Comparison of ENCODE assay signal across 11 cellular contexts in the genomic region with DNA sequence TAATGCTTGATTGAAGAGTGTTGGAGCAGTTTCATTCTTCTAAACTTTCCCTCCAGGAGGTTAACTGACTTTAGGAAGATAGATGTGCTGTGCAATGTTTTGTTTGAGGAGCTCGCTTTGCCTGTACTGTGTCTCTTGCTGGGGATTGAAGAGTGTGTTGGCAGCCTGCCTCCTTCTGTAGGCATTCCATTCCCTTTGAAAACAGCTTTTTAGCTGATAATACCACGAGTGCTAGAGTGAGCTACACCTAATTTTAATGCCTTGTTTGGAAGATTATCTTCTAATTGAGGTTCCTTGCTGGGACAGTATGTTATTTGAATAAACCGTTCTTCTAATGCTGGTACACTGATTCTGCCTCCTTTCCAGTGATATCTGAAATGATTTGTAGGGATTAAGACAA. TPM values are rescaled to one million over a fixed set of nuclear protein-coding genes. Genes with fewer than 3 reads are reported as not detected.
DNase-seq lines count a peak whose midpoint lies in the region; ATAC-seq and TF ChIP-seq lines count a peak whose summit lies in the region.
"Had no signal": no experiment of that assay in that cellular context is flagged by ENCODE, and none has a peak within 500 bp of the region (broad histone marks: within the 10 kb centered on the region; RNA-seq: fewer than 3 reads in every experiment).

No MANE protein-coding gene starts in this region.

- no peak overlapping the region for H3K18ac ChIP-seq in mesendoderm (ENCODE audit: low read length)

- peaks cover 31% of the 10 kb centered on the region for H3K79me1 ChIP-seq in mesendoderm (ENCODE audit: low read length)

- no CpG with 5 or more reads among the region's 3 CpGs for WGBS in mesendoderm (ENCODE audit: extremely low coverage, insufficient coverage, low lambda C conversion rate)

- H2BK5ac ChIP-seq in mesendoderm (ENCODE audit: low read length), result no peak overlapping the region

- H3K9me3 Mint-ChIP-seq in CD4-positive, alpha-beta T cell, result no peaks in the 10 kb centered on the region
- no peaks in the 10 kb centered on the region for H3K9me3 Mint-ChIP-seq in T-helper 2 cell treated with Interferon-gamma antibody and Interleukin-4, amounts not matched to agents 5 μg/mL and 100 μg/mL, for 36 hours
- H3K9me3 Mint-ChIP-seq in activated T-cell treated with anti-CD3 and anti-CD28 coated beads, Interleukin-2, amount 50 U/mL, for 4 hours, result no peaks in the 10 kb centered on the region

- no peak for ATAC-seq in CD4-positive, alpha-beta T cell (ENCODE audit: poor library complexity)
- ATAC-seq in activated T-cell treated with anti-CD3 and anti-CD28 coated beads, Interleukin-2, amount 50 U/mL, for 4 hours, result no peak
- no peak for ATAC-seq in HG03460 (IDR thresholded peaks at IDR 0.05; ENCODE audit: unreplicated experiment)

- CTCF ChIA-PET in CD4-positive, alpha-beta T cell (lab: Charles Lee), result no interaction called here

- POLR2A ChIA-PET in CD4-positive, alpha-beta T cell (lab: Charles Lee), result no interaction called here

- H3K4me2 ChIP-seq in mesendoderm (ENCODE audit: low read length), result no peak overlapping the region

- H3K27me3 ChIP-seq in CD4-positive, alpha-beta T cell (ENCODE audit: control insufficient read depth, insufficient read depth, low read length), result no peaks in the 10 kb centered on the region
- H3K27me3 ChIP-seq in mesendoderm (ENCODE audit: insufficient read depth, low read length, poor library complexity), result no peaks in the 10 kb centered on the region

- H4K8ac ChIP-seq in mesendoderm (ENCODE audit: low read depth, low read length), result no peak overlapping the region

- peak overlapping the region; percentile 3 for H3K27ac Mint-ChIP-seq in CD4-positive, alpha-beta T cell
- H3K27ac Mint-ChIP-seq in T-helper 2 cell treated with Interferon-gamma antibody and Interleukin-4, amounts not matched to agents 5 μg/mL and 100 μg/mL, for 36 hours, result no peak overlapping the region

- H3K4ac ChIP-seq in mesendoderm (ENCODE audit: low read depth, low read length), result no peak overlapping the region

- intact Hi-C loops in CD4-positive, alpha-beta T cell (cut with DNase I, micrococcal nuclease), result no loop called here

- no peak for TF ChIP-seq CTCF in CD4-positive, alpha-beta T cell (IDR thresholded peaks at IDR 0.05)
- TF ChIP-seq CTCF in cardiac fibroblast (IDR thresholded peaks at IDR 0.05; ENCODE audit: low read depth, low read length), result no peak

- peaks cover 3% of the 10 kb centered on the region for H3K36me3 ChIP-seq in mesendoderm (ENCODE audit: control insufficient read depth, insufficient read depth, low read length)

- H3K79me2 ChIP-seq in mesendoderm (ENCODE audit: control insufficient read depth, insufficient read depth, low read length), result peaks cover 40% of the 10 kb centered on the region

- H2BK15ac ChIP-seq in mesendoderm (replicated peaks; ENCODE audit: low read depth), result no peak overlapping the region

- H3K9me3 ChIP-seq in CD4-positive, alpha-beta T cell (ENCODE audit: control insufficient read depth, low read length), result no peaks in the 10 kb centered on the region

- H2BK120ac ChIP-seq in mesendoderm (ENCODE audit: low read depth, low read length), result no peak overlapping the region

- no peak overlapping the region for H3K23ac ChIP-seq in mesendoderm (ENCODE audit: low read length)

- H4K5ac ChIP-seq in mesendoderm (ENCODE audit: low read length), result no peak overlapping the region

- H3K4me3 Mint-ChIP-seq in CD4-positive, alpha-beta T cell, result no peak overlapping the region
- no peak overlapping the region for H3K4me3 Mint-ChIP-seq in T-helper 2 cell treated with Interferon-gamma antibody and Interleukin-4, amounts not matched to agents 5 μg/mL and 100 μg/mL, for 36 hours
- H3K4me3 Mint-ChIP-seq in activated T-cell treated with anti-CD3 and anti-CD28 coated beads, Interleukin-2, amount 50 U/mL, for 4 hours, result no peak overlapping the region

- H2AK5ac ChIP-seq in mesendoderm (ENCODE audit: low read length), result no peak overlapping the region

- DNase-seq in CD4-positive, alpha-beta T cell, result no peak
- DNase-seq in NCI-H2029 (lab: John Stamatoyannopoulos, UW) (peak; percentile 11), cardiac fibroblast (ENCODE audit: low read depth in 2 of 2) (peak; percentile 58 to 84), mesendoderm (peak; percentile 22), foreskin melanocyte (no peak)
- no peak for DNase-seq in T-helper 2 cell treated with Interferon-gamma antibody and Interleukin-4, amounts not matched to agents 5 μg/mL and 100 μg/mL, for 36 hours (ENCODE audit: low spot score)
- no peak for DNase-seq in activated T-cell treated with anti-CD3 and anti-CD28 coated beads, Interleukin-2, amount 50 U/mL, for 4 hours
- DNase-seq: anterior cingulate cortex, Calu3, NCI-H1694 treated with DMSO at 0.1 percent for 48 hours had no signal

- H3K9ac ChIP-seq in mesendoderm (ENCODE audit: low read length), result no peak overlapping the region

- peaks cover 44% of the 10 kb centered on the region for H3K4me1 Mint-ChIP-seq in CD4-positive, alpha-beta T cell (ENCODE audit: low read depth)
- H3K4me1 Mint-ChIP-seq in T-helper 2 cell treated with Interferon-gamma antibody and Interleukin-4, amounts not matched to agents 5 μg/mL and 100 μg/mL, for 36 hours (ENCODE audit: low read depth), result peaks cover 13% of the 10 kb centered on the region
- H3K4me1 Mint-ChIP-seq in activated T-cell treated with anti-CD3 and anti-CD28 coated beads, Interleukin-2, amount 50 U/mL, for 4 hours (ENCODE audit: low read depth), result peaks cover 31% of the 10 kb centered on the region

- H3K36me3 Mint-ChIP-seq in CD4-positive, alpha-beta T cell (ENCODE audit: low read depth), result peaks cover 53% of the 10 kb centered on the region
- peaks cover 20% of the 10 kb centered on the region for H3K36me3 Mint-ChIP-seq in T-helper 2 cell treated with Interferon-gamma antibody and Interleukin-4, amounts not matched to agents 5 μg/mL and 100 μg/mL, for 36 hours (ENCODE audit: low read depth)
- peaks cover 31% of the 10 kb centered on the region for H3K36me3 Mint-ChIP-seq in activated T-cell treated with anti-CD3 and anti-CD28 coated beads, Interleukin-2, amount 50 U/mL, for 4 hours (ENCODE audit: insufficient read depth)

- peaks cover 2% of the 10 kb centered on the region for H3K4me1 ChIP-seq in mesendoderm (ENCODE audit: control insufficient read depth, low read depth, low read length)

- no peak overlapping the region for H3K56ac ChIP-seq in mesendoderm (ENCODE audit: low read length)

- H3K27me3 Mint-ChIP-seq in CD4-positive, alpha-beta T cell, result no peaks in the 10 kb centered on the region
- H3K27me3 Mint-ChIP-seq in T-helper 2 cell treated with Interferon-gamma antibody and Interleukin-4, amounts not matched to agents 5 μg/mL and 100 μg/mL, for 36 hours (ENCODE audit: low read depth), result no peaks in the 10 kb centered on the region
- no peaks in the 10 kb centered on the region for H3K27me3 Mint-ChIP-seq in activated T-cell treated with anti-CD3 and anti-CD28 coated beads, Interleukin-2, amount 50 U/mL, for 4 hours (ENCODE audit: low read depth)

- H3K27ac ChIP-seq in CD4-positive, alpha-beta T cell (ENCODE audit: low read depth, low read length), result no peak overlapping the region
- H3K27ac ChIP-seq in mesendoderm (ENCODE audit: low read depth, low read length), result no peak overlapping the region

- no peak overlapping the region for H3K4me3 ChIP-seq in cardiac fibroblast (replicated peaks in 1 of 2; ENCODE audit: low read depth in 2 of 2, low read length in 2 of 2)
- no peak overlapping the region for H3K4me3 ChIP-seq in mesendoderm (ENCODE audit: low read length)

RNA-seq across cellular contexts. Expression of a gene that starts 7.2 kb away (rescaled TPM):
- total RNA-seq in CD4-positive, alpha-beta T cell, result 10 to 100 TPM; 15.0 to 15.4 TPM
- 95.9 TPM for polyA plus RNA-seq in mesendoderm (2013, experiment 1 of 2)
- 93.1 TPM for polyA plus RNA-seq in mesendoderm (2013, experiment 2 of 2)
- total RNA-seq in activated T-cell treated with anti-CD3 and anti-CD28 coated beads, Interleukin-2, amount 50 U/mL, for 4 hours, result 10 to 100 TPM; 85.7 to 94.2 (median 91.8) TPM

Comparison
In these comparisons a context has a peak if more than half of its experiments do, and no peak if none do; other contexts are left out.
1. DNase-seq: peak in NCI-H2029 (single experiment), cardiac fibroblast (2 of 2) and mesendoderm (single experiment); none in CD4-positive, alpha-beta T cell (0 of 10), T-helper 2 cell treated with Interferon-gamma antibody and Interleukin-4, amounts not matched to agents 5 μg/mL and 100 μg/mL, for 36 hours (single experiment), foreskin melanocyte (single experiment) and activated T-cell treated with anti-CD3 and anti-CD28 coated beads, Interleukin-2, amount 50 U/mL, for 4 hours (single experiment).
2. RNA of a gene that starts 7.2 kb away (total RNA-seq): 85.7 to 94.2 TPM in activated T-cell treated with anti-CD3 and anti-CD28 coated beads, Interleukin-2, amount 50 U/mL, for 4 hours; 15.0 to 15.4 TPM in CD4-positive, alpha-beta T cell; every median in the first group is over 4 times any median in the second.